ENCODE assay signal across 25 cellular contexts in genomic region chr11:120386318-120386717, GRCh38.
"Had no signal": no experiment of that assay in that cellular context is flagged by ENCODE, and none has a peak within 500 bp of the region (broad histone marks: within the 10 kb centered on the region; RNA-seq: fewer than 3 reads in every experiment).

No MANE protein-coding gene starts in this region.

- ATAC-seq: activated CD8-positive, alpha-beta memory T cell treated with anti-CD3 and anti-CD28 coated beads, Interleukin-2, amount 10 ng/mL, durations not matched to agents 7 days and 5 days; activated CD8-positive, alpha-beta T cell treated with anti-CD3 and anti-CD28 coated beads, Interleukin-2, amount 10 ng/mL, durations not matched to agents 7 days and 5 days; WTC11 had no signal

- H3K9me3 ChIP-seq: ascending aorta, SJSA1 had no signal

- H3K4me1 ChIP-seq: SJSA1 had no signal

- H3K4me3 Mint-ChIP-seq: activated CD8-positive, alpha-beta memory T cell treated with anti-CD3 and anti-CD28 coated beads, Interleukin-2, amount 10 ng/mL, durations not matched to agents 7 days and 5 days; activated CD8-positive, alpha-beta T cell treated with anti-CD3 and anti-CD28 coated beads, Interleukin-2, amount 10 ng/mL, durations not matched to agents 7 days and 5 days; activated naive CD4-positive, alpha-beta T cell treated with anti-CD3 and anti-CD28 coated beads, Interleukin-2, amount 50 U/mL, for 24 hours; activated T-cell treated with anti-CD3 and anti-CD28 coated beads, Interleukin-2, amount 50 U/mL, for 24 hours; activated T-helper 1 cell treated with anti-CD3 and anti-CD28 coated beads, Interleukin-12 subunit alpha, Interleukin-12 subunit beta, Interleukin-2, Interleukin-4 antibody, amounts not matched to agents 30 ng/mL and 10 ng/mL and 1 ng/mL, durations not matched to agents 14 hours and 24 hours and 36 hours; T-helper 1 cell treated with Interleukin-12 subunit alpha and Interleukin-12 subunit beta and Interleukin-4 antibody, amounts not matched to agents 30 μg/mL and 1 μg/mL, for 36 hours; WTC11 had no signal

- H3K36me3 ChIP-seq: ascending aorta, brain microvascular endothelial cell, cardiac muscle cell, SJSA1 had no signal

- H3K4me3 ChIP-seq: ascending aorta, cardiac muscle cell, SJSA1 had no signal

- H3K27ac ChIP-seq: ascending aorta, cardiac muscle cell, SJSA1 had no signal

- H3K27ac Mint-ChIP-seq: activated CD8-positive, alpha-beta memory T cell treated with anti-CD3 and anti-CD28 coated beads, Interleukin-2, amount 10 ng/mL, durations not matched to agents 7 days and 5 days; activated CD8-positive, alpha-beta T cell treated with anti-CD3 and anti-CD28 coated beads, Interleukin-2, amount 10 ng/mL, durations not matched to agents 7 days and 5 days; activated naive CD4-positive, alpha-beta T cell treated with anti-CD3 and anti-CD28 coated beads, Interleukin-2, amount 50 U/mL, for 24 hours; activated T-cell treated with anti-CD3 and anti-CD28 coated beads, Interleukin-2, amount 50 U/mL, for 24 hours; activated T-helper 1 cell treated with anti-CD3 and anti-CD28 coated beads, Interleukin-12 subunit alpha, Interleukin-12 subunit beta, Interleukin-2, Interleukin-4 antibody, amounts not matched to agents 30 ng/mL and 10 ng/mL and 1 ng/mL, durations not matched to agents 14 hours and 24 hours and 36 hours; T-helper 1 cell treated with Interleukin-12 subunit alpha and Interleukin-12 subunit beta and Interleukin-4 antibody, amounts not matched to agents 30 μg/mL and 1 μg/mL, for 36 hours; WTC11 had no signal

- H3K4me1 Mint-ChIP-seq: activated naive CD4-positive, alpha-beta T cell treated with anti-CD3 and anti-CD28 coated beads, Interleukin-2, amount 50 U/mL, for 24 hours had no signal

- H3K27me3 ChIP-seq: ascending aorta, brain microvascular endothelial cell, cardiac muscle cell, SJSA1 had no signal

- DNase-seq: activated CD4-positive, alpha-beta T cell treated with anti-CD3 and anti-CD28 coated beads for 48 hours; activated CD4-positive, alpha-beta T cell treated with anti-CD3 and anti-CD28 coated beads, Interleukin-2, amount 50 U/mL, for 4 hours; activated CD4-positive, CD25-positive, alpha-beta regulatory T cell treated with anti-CD3 and anti-CD28 coated beads, Interleukin-2, amount 50 U/mL, for 72 hours; activated CD8-positive, alpha-beta memory T cell treated with anti-CD3 and anti-CD28 coated beads, Interleukin-2, amount 10 ng/mL, durations not matched to agents 7 days and 5 days; activated CD8-positive, alpha-beta T cell treated with anti-CD3 and anti-CD28 coated beads, Interleukin-2, amount 10 ng/mL, durations not matched to agents 7 days and 5 days; activated effector memory CD4-positive, alpha-beta T cell treated with Interleukin-2 at 50 U/mL for 16 hours; activated naive CD4-positive, alpha-beta T cell; activated T-cell treated with anti-CD3 and anti-CD28 coated beads, Interleukin-2, amount 50 U/mL, for 24 hours; brain microvascular endothelial cell; Kasumi-1; KBM-7; NCI-H1048; NCI-H146; NCI-H187 treated with DMSO at 0.1 percent for 48 hours; NCI-H2081 treated with DMSO at 0.1 percent for 48 hours; NCI-H526 treated with DMSO at 0.1 percent for 48 hours; OCI-M1; SHP77 had no signal
